ENCODE assay signal across 8 cellular contexts in the genomic region with DNA sequence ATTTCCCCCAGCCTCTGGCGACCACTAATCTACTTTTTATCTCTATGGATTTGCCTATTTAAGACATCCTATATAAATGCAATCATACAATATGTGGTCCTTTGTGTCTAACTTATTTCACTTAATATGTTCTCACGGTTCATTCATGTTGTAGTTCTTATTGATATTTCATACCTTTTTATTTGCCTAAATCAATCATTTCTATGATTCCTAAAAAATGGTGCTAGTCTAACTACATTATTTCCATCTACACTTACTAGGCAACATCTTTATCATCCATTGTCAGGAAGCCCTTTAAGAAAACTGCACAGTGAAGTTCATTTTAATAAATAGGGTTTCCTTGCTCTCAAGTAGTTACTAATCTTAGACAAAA. TPM values are rescaled to one million over a fixed set of nuclear protein-coding genes. Genes with fewer than 3 reads are reported as not detected.
DNase-seq lines count a peak whose midpoint lies in the region; ATAC-seq and TF ChIP-seq lines count a peak whose summit lies in the region.

No MANE protein-coding gene starts in this region.

- peak overlapping the region; percentile 63; the same call in 1 of the 2 replicates for H3K27ac ChIP-seq in ACC112 (ENCODE audit: low read depth, low read length)

- no peak for TF ChIP-seq POLR2A in lower leg skin (IDR thresholded peaks at IDR 0.05)

- ATAC-seq in GM21786 (IDR thresholded peaks at IDR 0.05; ENCODE audit: unreplicated experiment) (peak; percentile 4), HG02870 (IDR thresholded peaks at IDR 0.05; ENCODE audit: unreplicated experiment) (no peak)
- ATAC-seq in activated naive CD4-positive, alpha-beta T cell treated with anti-CD3 and anti-CD28 coated beads, Interleukin-2, amount 50 U/mL, for 72 hours = no peak

- 46 to 49% methylated on average over 2 of the region's 2 CpGs for WGBS in lower leg skin, 2 donors

- peaks cover 42% of the 10 kb centered on the region for H3K79me2 ChIP-seq in ACC112 (ENCODE audit: control insufficient read depth, insufficient read depth, low read length, unreplicated experiment)

- no peaks in the 10 kb centered on the region for H3K36me3 ChIP-seq in ACC112 (ENCODE audit: insufficient read depth, low read length)

- peaks cover 0 to 6% of the 10 kb centered on the region in 2 donors for H3K36me3 Mint-ChIP-seq in activated naive CD4-positive, alpha-beta T cell treated with anti-CD3 and anti-CD28 coated beads, Interleukin-2, amount 50 U/mL, for 72 hours

- peaks cover 12% of the 10 kb centered on the region for H3K4me1 ChIP-seq in ACC112 (ENCODE audit: control insufficient read depth, insufficient read depth, low read length, unreplicated experiment)

- intact Hi-C loops in lower leg skin (cut with DNase I; ENCODE audit: low total_unique reads) = loop anchor here (5.0 kb wide), 1 partner anchor 219 kb away; a partner anchor contains a TSS

- H2AFZ ChIP-seq in ACC112 (ENCODE audit: low read length, unreplicated experiment) = peak overlapping the region; percentile 95

- H3K4me3 ChIP-seq in ACC112 (ENCODE audit: low read depth, low read length) = peak overlapping the region; percentile 84
- peak overlapping the region; percentile 99 for H3K4me3 ChIP-seq in lower leg skin (ENCODE audit: low read depth, poor library complexity, severe bottlenecking)

- H3K9me3 Mint-ChIP-seq in activated naive CD4-positive, alpha-beta T cell treated with anti-CD3 and anti-CD28 coated beads, Interleukin-2, amount 50 U/mL, for 72 hours = peaks cover 5% of the 10 kb centered on the region in 2 donors

- H3K27ac Mint-ChIP-seq in activated naive CD4-positive, alpha-beta T cell treated with anti-CD3 and anti-CD28 coated beads, Interleukin-2, amount 50 U/mL, for 72 hours = peak overlapping the region; percentile 92 to 97

- no peak for DNase-seq in activated naive CD4-positive, alpha-beta T cell treated with anti-CD3 and anti-CD28 coated beads, Interleukin-2, amount 50 U/mL, for 72 hours (ENCODE audit: low spot score in 2 of 2)
- no peak for DNase-seq in lower leg skin (ENCODE audit: low spot score in 2 of 2)
- no peak for DNase-seq in NCI-H146 (lab: John Stamatoyannopoulos, UW)
- DNase-seq in hippocampal formation (lab: John Stamatoyannopoulos, UW) = no peak
- no peak for DNase-seq in cerebellar cortex (ENCODE audit: low spot score)

- TF ChIP-seq CTCF in lower leg skin (IDR thresholded peaks at IDR 0.05) = no peak

- H3K27me3 ChIP-seq in ACC112 (ENCODE audit: insufficient read depth, low read length) = no peaks in the 10 kb centered on the region

RNA-seq across cellular contexts. Expression of a gene that starts 0.4 kb away (rescaled TPM):
- 10 to 100 TPM; 14.4 to 18.1 TPM for total RNA-seq in activated naive CD4-positive, alpha-beta T cell treated with anti-CD3 and anti-CD28 coated beads, Interleukin-2, amount 50 U/mL, for 72 hours
- total RNA-seq in lower leg skin = 10 to 100 TPM; 58.0 to 84.1 (median 67.2) TPM
